2 cellular contexts compared by ENCODE assay signal in the genomic region with DNA sequence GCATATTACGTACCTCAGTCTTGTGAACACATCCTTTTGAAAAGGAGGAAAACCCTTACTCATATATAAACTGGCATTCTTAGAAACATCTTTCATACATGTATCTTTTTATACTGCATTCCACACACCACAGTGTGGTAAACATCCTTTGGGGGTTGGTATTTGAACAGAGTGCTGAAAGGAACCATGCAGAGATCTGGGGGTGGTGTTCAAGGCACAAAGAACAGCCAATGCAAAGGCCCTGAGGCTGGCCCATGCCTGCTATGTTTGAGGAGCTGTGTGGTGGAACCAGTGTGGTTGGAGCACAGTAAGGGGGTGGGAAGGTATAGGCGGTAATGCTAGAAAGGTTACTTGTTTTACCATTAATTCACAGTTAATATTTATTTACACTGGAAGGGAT.
TF ChIP-seq lines count a peak whose summit lies in the region.

No MANE protein-coding gene starts in this region.

TF ChIP-seq in IMR-90, 13 proteins besides CTCF, POLR2A, EP300 and RAD21:
- TF ChIP-seq RCOR1 (IDR thresholded peaks at IDR 0.05; ENCODE audit: insufficient replicate concordance, low read length), result no peak
- TF ChIP-seq MAFK (IDR thresholded peaks at IDR 0.05; ENCODE audit: low read depth, low read length), result no peak
TF ChIP-seq in IMR-90: peak in this region for 0.

TF ChIP-seq in neural cell, 6 proteins besides CTCF, POLR2A, EP300 and RAD21:
- TF ChIP-seq TAF1 (IDR thresholded peaks at IDR 0.05; ENCODE audit: low read depth) (no peak), MXI1 (conservative IDR thresholded peaks at IDR 0.05; ENCODE audit: poor library complexity, severe bottlenecking) (no peak), POLR2AphosphoS5 (IDR thresholded peaks at IDR 0.05) (no peak), EZH2 (IDR thresholded peaks at IDR 0.05; ENCODE audit: borderline replicate concordance, insufficient read depth, low read length, poor library complexity, severe bottlenecking) (no peak), SMC3 (conservative IDR thresholded peaks at IDR 0.05; ENCODE audit: poor library complexity) (no peak)
- TF ChIP-seq, protein P1, sequence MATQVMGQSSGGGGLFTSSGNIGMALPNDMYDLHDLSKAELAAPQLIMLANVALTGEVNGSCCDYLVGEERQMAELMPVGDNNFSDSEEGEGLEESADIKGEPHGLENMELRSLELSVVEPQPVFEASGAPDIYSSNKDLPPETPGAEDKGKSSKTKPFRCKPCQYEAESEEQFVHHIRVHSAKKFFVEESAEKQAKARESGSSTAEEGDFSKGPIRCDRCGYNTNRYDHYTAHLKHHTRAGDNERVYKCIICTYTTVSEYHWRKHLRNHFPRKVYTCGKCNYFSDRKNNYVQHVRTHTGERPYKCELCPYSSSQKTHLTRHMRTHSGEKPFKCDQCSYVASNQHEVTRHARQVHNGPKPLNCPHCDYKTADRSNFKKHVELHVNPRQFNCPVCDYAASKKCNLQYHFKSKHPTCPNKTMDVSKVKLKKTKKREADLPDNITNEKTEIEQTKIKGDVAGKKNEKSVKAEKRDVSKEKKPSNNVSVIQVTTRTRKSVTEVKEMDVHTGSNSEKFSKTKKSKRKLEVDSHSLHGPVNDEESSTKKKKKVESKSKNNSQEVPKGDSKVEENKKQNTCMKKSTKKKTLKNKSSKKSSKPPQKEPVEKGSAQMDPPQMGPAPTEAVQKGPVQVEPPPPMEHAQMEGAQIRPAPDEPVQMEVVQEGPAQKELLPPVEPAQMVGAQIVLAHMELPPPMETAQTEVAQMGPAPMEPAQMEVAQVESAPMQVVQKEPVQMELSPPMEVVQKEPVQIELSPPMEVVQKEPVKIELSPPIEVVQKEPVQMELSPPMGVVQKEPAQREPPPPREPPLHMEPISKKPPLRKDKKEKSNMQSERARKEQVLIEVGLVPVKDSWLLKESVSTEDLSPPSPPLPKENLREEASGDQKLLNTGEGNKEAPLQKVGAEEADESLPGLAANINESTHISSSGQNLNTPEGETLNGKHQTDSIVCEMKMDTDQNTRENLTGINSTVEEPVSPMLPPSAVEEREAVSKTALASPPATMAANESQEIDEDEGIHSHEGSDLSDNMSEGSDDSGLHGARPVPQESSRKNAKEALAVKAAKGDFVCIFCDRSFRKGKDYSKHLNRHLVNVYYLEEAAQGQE (IDR thresholded peaks at IDR 0.05; ENCODE audit: borderline replicate concordance), result no peak
